8 cellular contexts compared by ENCODE assay signal in the genomic region with DNA sequence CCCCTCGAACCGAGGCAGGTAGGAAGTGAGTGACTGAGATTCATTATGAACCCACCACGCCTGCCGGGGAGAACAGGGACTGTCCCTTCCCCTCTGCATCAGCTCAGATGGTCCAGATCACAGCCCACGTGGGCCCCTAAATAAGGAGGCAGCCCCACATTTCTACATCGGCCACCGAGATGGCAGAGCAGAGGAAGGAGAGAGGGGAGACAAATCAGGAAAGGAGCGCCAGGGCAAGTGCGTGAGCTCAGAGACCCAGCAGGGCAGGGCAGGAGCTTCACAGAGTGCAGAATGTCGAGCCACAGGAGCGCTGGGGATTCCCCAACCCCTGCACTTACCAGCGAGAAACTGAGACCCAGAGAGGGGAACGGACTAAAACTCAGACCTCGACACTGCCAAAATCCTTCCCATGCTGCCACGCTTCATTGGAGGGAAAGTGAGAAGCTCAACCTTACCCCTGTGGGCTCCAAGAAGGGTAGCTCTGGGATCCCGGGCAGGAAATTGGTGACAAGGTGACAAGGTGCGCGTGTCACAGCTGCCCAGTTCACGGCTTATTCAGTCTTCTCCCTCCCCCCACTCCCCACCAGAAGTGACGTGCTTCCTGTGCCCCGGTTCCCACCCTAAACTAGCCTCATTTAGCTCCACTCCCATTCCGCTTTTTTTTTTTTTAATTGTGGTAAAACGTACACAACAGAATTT. TPM values are rescaled to one million over a fixed set of nuclear protein-coding genes. Genes with fewer than 3 reads are reported as not detected.
DNase-seq lines count a peak whose midpoint lies in the region; ATAC-seq and TF ChIP-seq lines count a peak whose summit lies in the region.

A gene (minus strand): TSS at position 566 of the 699 bp plus-strand sequence. CDS start 13,942 bp downstream, outside the sequence.

- TF ChIP-seq CTCF in GM20000 (IDR thresholded peaks at IDR 0.05; ENCODE audit: extremely low read depth, missing control alignments) (no peak), endodermal cell (conservative IDR thresholded peaks at IDR 0.05) (peak; percentile 33), omental fat pad (IDR thresholded peaks at IDR 0.05) (no peak), thyroid gland (IDR thresholded peaks at IDR 0.05) (no peak), RWPE1 (conservative IDR thresholded peaks at IDR 0.05; ENCODE audit: low read depth) (no peak)

- H3K27me3 Mint-ChIP-seq in IgD-negative memory B cell (no peaks in the 10 kb centered on the region), endodermal cell (ENCODE audit: insufficient read depth) (peaks cover 13% of the 10 kb centered on the region)

- H3K36me3 Mint-ChIP-seq in IgD-negative memory B cell (peaks cover 2% of the 10 kb centered on the region), endodermal cell (ENCODE audit: low read depth) (no peaks in the 10 kb centered on the region)

- H3K27ac ChIP-seq in endodermal cell (ENCODE audit: low read depth, low read length) (no peak within 1 kb of the TSS), thyroid gland (peak within 1 kb of the TSS; percentile 53 to 75 (median 72)), RWPE1 (no peak within 1 kb of the TSS)

- H3K9me3 ChIP-seq in endodermal cell (ENCODE audit: control insufficient read depth, low read length) (no peaks in the 10 kb centered on the region), thyroid gland (no peaks in the 10 kb centered on the region)

- H3K4me3 ChIP-seq in endodermal cell (ENCODE audit: low read length) (no peak within 1 kb of the TSS), thyroid gland (replicated peaks in 1 of 3) (peak within 1 kb of the TSS in 1 of 3 donors; percentile 10)

- TF ChIP-seq POLR2A in thyroid gland (IDR thresholded peaks at IDR 0.05): peak in 1 of 2 donors; percentile 33

- DNase-seq in CD1c-positive myeloid dendritic cell (ENCODE audit: extremely low spot score): peak; percentile 79
- DNase-seq in GM20000 (ENCODE audit: low spot score): peak; percentile 69
- DNase-seq in activated CD4-positive, alpha-beta T cell treated with anti-CD3 and anti-CD28 coated beads, Interleukin-2, amount 50 U/mL, for 4 hours: peak; percentile 84 to 86
- DNase-seq in endodermal cell: peak; percentile 56
- no peak for DNase-seq in omental fat pad (ENCODE audit: low spot score)
- DNase-seq in thyroid gland: peak; percentile 50 to 53
- no peak for DNase-seq in RWPE1 (ENCODE audit: low spot score)

- H3K27ac Mint-ChIP-seq in IgD-negative memory B cell: peak within 1 kb of the TSS; percentile 99 to 100 (median 100)
- no peak within 1 kb of the TSS for H3K27ac Mint-ChIP-seq in endodermal cell

- 57 to 60% methylated on average over 10 to 23 of the region's 23 CpGs for WGBS in endodermal cell (ENCODE audit: insufficient coverage in 1 of 2, insufficient read length in 1 of 2), 2 experiments
- 36 to 38% methylated on average over 23 of the region's 23 CpGs for WGBS in thyroid gland, 2 donors

- H3K4me1 Mint-ChIP-seq in IgD-negative memory B cell (peaks cover 46 to 54% (median 52%) of the 10 kb centered on the region in 3 donors), endodermal cell (peaks cover 6% of the 10 kb centered on the region)

- intact Hi-C loops in thyroid gland (cut with DNase I): loop anchor here (10.0 kb wide), 1 partner anchor 115 kb away; a partner anchor contains a TSS

- H3K4me3 Mint-ChIP-seq in IgD-negative memory B cell (peak within 1 kb of the TSS; percentile 92 to 100 (median 99)), endodermal cell (peak within 1 kb of the TSS; percentile 48)

- no peaks in the 10 kb centered on the region for H3K36me3 ChIP-seq in endodermal cell (ENCODE audit: control insufficient read depth, insufficient read depth, low read length)
- no peaks in the 10 kb centered on the region for H3K36me3 ChIP-seq in thyroid gland

- POLR2A ChIA-PET in RWPE1 (lab: Yijun Ruan, JAX; ENCODE audit: low non-redundant PET): interaction anchor here (0.8 kb wide), 1 partner anchor 125 kb away, joined by 3 read pairs; no protein-coding TSS in a partner anchor

- H3K9ac ChIP-seq in endodermal cell (ENCODE audit: extremely low read depth, low read length, poor library complexity, severe bottlenecking): no peak within 1 kb of the TSS

- ATAC-seq in omental fat pad (ENCODE audit: low FRiP score): peak; percentile 48

- no peaks in the 10 kb centered on the region for H3K27me3 ChIP-seq in endodermal cell (ENCODE audit: control insufficient read depth, insufficient read depth, low read length, poor library complexity, severe bottlenecking)
- H3K27me3 ChIP-seq in thyroid gland: no peaks in the 10 kb centered on the region

- H3K4me1 ChIP-seq in endodermal cell (ENCODE audit: control insufficient read depth, insufficient read depth, low read length) (no peaks in the 10 kb centered on the region), thyroid gland (peaks cover 0 to 5% of the 10 kb centered on the region in 2 donors)

- CTCF ChIA-PET in RWPE1 (lab: Yijun Ruan, JAX): interaction anchor here (0.6 to 1.4 kb wide), 4 partner anchors 8 to 263 kb away, joined by 3 to 4 read pairs (median 4); no protein-coding TSS in a partner anchor

- H3K9me3 Mint-ChIP-seq in IgD-negative memory B cell (no peaks in the 10 kb centered on the region), endodermal cell (no peaks in the 10 kb centered on the region)

RNA-seq across cellular contexts. Expression of the gene that starts here (rescaled TPM):
- polyA plus RNA-seq in IgD-negative memory B cell: 183 TPM
- under 1 TPM in 1 of 2 donors, not detected in 1; 0.75 TPM for total RNA-seq in endodermal cell
- not detected for polyA plus RNA-seq in endodermal cell (2013, experiment 1 of 2)
- polyA plus RNA-seq in endodermal cell (2013, experiment 2 of 2): not detected
- 100 to 1,000 TPM in 3 of 4 donors, 10 to 100 TPM in 1; 57.7 to 252 (median 137) TPM for total RNA-seq in omental fat pad
- total RNA-seq in thyroid gland: 10 to 100 TPM; 20.3 to 41.8 (median 30.6) TPM

Comparison
In these comparisons a context has a peak if more than half of its experiments do, and no peak if none do; other contexts are left out.
1. RNA of the gene that starts here (total RNA-seq): 57.7 to 252 TPM in omental fat pad and 20.3 to 41.8 TPM in thyroid gland; 0.75 TPM in endodermal cell; every median in the first group is over 10 times any median in the second.
2. Peak in DNase-seq in endodermal cell; RNA of the gene not detected or under 1 TPM.
3. DNase-seq: peak in CD1c-positive myeloid dendritic cell (single experiment), GM20000 (single experiment), activated CD4-positive, alpha-beta T cell treated with anti-CD3 and anti-CD28 coated beads, Interleukin-2, amount 50 U/mL, for 4 hours (2 of 2) and thyroid gland (2 of 2); none in omental fat pad (single experiment) and RWPE1 (single experiment).
4. H3K27ac ChIP-seq: peak in thyroid gland (3 of 3); none in endodermal cell (single experiment) and RWPE1 (single experiment).